In the genomic region with DNA sequence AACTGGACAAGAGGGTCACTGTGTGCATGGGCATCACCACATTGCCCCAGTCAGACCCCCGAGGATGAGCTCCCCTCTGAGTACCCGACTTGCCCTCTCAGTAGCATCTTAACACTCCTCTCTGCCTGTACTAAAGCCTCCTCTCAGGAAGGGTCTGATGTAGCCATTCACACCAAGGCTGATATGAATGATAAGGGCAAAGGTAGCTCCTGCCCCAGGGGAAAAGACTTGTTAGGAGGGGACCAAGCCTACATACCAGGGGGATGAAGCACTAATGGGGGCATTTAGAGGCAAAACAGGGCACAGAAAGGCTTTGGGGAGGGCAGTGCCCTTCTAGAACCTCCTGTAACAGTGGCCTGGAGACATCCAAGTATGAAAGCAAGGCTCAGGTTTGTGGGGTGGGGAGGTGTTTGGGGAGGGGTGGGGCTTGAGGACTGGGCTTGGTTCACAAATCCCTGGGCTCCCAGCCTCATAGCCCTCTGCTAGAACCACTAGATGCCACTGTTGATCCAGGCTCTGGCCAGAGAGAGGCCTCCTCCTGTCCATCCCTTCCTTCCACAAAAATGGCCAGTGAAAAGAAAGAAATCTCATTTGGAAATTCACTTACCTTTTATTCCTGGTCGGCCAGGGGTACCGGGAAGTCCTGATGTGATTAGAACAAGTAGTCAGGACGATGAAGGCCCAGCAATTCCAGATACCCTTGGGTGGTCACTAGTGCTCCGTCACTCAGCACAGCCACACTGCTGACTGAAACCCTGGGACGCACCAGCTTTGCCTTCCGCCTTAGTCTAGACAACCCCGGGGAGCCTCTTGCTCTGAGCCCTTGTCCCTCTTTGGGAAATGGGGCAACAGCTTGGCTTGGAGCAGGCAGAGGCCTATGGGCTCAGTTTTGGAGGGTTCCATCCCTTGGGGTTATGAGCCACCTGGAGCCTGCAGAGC, we compare ENCODE assay signal across 8 cellular contexts. TPM values are rescaled to one million over a fixed set of nuclear protein-coding genes. Genes with fewer than 3 reads are reported as not detected.
DNase-seq lines count a peak whose midpoint lies in the region; ATAC-seq and TF ChIP-seq lines count a peak whose summit lies in the region.

No MANE protein-coding gene starts in this region.

- ATAC-seq in HG02885 (IDR thresholded peaks at IDR 0.05; ENCODE audit: poor library complexity, unreplicated experiment), result no peak
- ATAC-seq in HG03108 (IDR thresholded peaks at IDR 0.05; ENCODE audit: unreplicated experiment), result no peak

- TF ChIP-seq CTCF in GM12873 (IDR thresholded peaks at IDR 0.05; ENCODE audit: insufficient read depth, low read depth, low read length, missing control alignments), result peak; percentile 44
- peak; percentile 85 for TF ChIP-seq CTCF in fibroblast of mammary gland (conservative IDR thresholded peaks at IDR 0.05; ENCODE audit: control insufficient read depth, insufficient read depth, low read depth, low read length)

- no peak overlapping the region for H3K4me3 ChIP-seq in fibroblast of mammary gland (ENCODE audit: control insufficient read depth, low read depth, low read length)

- DNase-seq in AG08395 (ENCODE audit: low spot score) (peak; percentile 89), RKO (ENCODE audit: low spot score) (peak; percentile 74), fibroblast of mammary gland (ENCODE audit: low read depth) (peak; percentile 75), occipital lobe (lab: John Stamatoyannopoulos, UW) (peak; percentile 16)
- no peak for DNase-seq in activated naive CD4-positive, alpha-beta T cell treated with anti-CD3 and anti-CD28 coated beads, Interleukin-2, amount 50 U/mL, for 16 hours

RNA-seq across cellular contexts. Expression of gene COL17A1, which starts 40.3 kb away (rescaled TPM):
- total RNA-seq in occipital lobe, result not detected
